ENCODE assay signal across 1 cellular context in genomic region chr2:180980185-180980942, GRCh38.
TF ChIP-seq lines count a peak whose summit lies in the region.

UBE2E3 (plus strand) TSS chr2:180980605; CDS start chr2:180982043, 1,438 bp downstream.

TF ChIP-seq in HepG2, 621 proteins besides CTCF, POLR2A, EP300 and RAD21 (continued from another document and continues in another):
- TF ChIP-seq, protein P1, sequence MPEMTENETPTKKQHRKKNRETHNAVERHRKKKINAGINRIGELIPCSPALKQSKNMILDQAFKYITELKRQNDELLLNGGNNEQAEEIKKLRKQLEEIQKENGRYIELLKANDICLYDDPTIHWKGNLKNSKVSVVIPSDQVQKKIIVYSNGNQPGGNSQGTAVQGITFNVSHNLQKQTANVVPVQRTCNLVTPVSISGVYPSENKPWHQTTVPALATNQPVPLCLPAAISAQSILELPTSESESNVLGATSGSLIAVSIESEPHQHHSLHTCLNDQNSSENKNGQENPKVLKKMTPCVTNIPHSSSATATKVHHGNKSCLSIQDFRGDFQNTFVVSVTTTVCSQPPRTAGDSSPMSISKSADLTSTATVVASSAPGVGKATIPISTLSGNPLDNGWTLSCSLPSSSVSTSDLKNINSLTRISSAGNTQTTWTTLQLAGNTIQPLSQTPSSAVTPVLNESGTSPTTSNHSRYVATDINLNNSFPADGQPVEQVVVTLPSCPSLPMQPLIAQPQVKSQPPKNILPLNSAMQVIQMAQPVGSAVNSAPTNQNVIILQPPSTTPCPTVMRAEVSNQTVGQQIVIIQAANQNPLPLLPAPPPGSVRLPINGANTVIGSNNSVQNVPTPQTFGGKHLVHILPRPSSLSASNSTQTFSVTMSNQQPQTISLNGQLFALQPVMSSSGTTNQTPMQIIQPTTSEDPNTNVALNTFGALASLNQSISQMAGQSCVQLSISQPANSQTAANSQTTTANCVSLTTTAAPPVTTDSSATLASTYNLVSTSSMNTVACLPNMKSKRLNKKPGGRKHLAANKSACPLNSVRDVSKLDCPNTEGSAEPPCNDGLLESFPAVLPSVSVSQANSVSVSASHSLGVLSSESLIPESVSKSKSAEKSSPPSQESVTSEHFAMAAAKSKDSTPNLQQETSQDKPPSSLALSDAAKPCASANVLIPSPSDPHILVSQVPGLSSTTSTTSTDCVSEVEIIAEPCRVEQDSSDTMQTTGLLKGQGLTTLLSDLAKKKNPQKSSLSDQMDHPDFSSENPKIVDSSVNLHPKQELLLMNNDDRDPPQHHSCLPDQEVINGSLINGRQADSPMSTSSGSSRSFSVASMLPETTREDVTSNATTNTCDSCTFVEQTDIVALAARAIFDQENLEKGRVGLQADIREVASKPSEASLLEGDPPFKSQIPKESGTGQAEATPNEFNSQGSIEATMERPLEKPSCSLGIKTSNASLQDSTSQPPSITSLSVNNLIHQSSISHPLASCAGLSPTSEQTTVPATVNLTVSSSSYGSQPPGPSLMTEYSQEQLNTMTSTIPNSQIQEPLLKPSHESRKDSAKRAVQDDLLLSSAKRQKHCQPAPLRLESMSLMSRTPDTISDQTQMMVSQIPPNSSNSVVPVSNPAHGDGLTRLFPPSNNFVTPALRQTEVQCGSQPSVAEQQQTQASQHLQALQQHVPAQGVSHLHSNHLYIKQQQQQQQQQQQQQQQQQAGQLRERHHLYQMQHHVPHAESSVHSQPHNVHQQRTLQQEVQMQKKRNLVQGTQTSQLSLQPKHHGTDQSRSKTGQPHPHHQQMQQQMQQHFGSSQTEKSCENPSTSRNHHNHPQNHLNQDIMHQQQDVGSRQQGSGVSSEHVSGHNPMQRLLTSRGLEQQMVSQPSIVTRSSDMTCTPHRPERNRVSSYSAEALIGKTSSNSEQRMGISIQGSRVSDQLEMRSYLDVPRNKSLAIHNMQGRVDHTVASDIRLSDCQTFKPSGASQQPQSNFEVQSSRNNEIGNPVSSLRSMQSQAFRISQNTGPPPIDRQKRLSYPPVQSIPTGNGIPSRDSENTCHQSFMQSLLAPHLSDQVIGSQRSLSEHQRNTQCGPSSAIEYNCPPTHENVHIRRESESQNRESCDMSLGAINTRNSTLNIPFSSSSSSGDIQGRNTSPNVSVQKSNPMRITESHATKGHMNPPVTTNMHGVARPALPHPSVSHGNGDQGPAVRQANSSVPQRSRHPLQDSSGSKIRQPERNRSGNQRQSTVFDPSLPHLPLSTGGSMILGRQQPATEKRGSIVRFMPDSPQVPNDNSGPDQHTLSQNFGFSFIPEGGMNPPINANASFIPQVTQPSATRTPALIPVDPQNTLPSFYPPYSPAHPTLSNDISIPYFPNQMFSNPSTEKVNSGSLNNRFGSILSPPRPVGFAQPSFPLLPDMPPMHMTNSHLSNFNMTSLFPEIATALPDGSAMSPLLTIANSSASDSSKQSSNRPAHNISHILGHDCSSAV (CRISPR knock-in tag; IDR thresholded peaks at IDR 0.05; ENCODE audit: borderline replicate concordance), result no peak
- no peak for TF ChIP-seq TBX3 (IDR thresholded peaks at IDR 0.05; ENCODE audit: borderline replicate concordance)
- TF ChIP-seq IKZF4 (CRISPR knock-in tag; IDR thresholded peaks at IDR 0.05; ENCODE audit: borderline replicate concordance, low read depth, not compliant biosample characterization), result no peak
- peak; percentile 75; the same call in 1 of the 2 replicates for TF ChIP-seq ZBTB8A (CRISPR knock-in tag; IDR thresholded peaks at IDR 0.05; ENCODE audit: borderline replicate concordance, low read depth)
- TF ChIP-seq MYPOP (CRISPR knock-in tag; IDR thresholded peaks at IDR 0.05), result no peak
- TF ChIP-seq HNF4G (IDR thresholded peaks at IDR 0.05; ENCODE audit: borderline replicate concordance, low read depth, low read length), result no peak
- no peak for TF ChIP-seq HNF4G (CRISPR knock-in tag; IDR thresholded peaks at IDR 0.05; ENCODE audit: borderline replicate concordance, low read depth)
- TF ChIP-seq, protein P2, sequence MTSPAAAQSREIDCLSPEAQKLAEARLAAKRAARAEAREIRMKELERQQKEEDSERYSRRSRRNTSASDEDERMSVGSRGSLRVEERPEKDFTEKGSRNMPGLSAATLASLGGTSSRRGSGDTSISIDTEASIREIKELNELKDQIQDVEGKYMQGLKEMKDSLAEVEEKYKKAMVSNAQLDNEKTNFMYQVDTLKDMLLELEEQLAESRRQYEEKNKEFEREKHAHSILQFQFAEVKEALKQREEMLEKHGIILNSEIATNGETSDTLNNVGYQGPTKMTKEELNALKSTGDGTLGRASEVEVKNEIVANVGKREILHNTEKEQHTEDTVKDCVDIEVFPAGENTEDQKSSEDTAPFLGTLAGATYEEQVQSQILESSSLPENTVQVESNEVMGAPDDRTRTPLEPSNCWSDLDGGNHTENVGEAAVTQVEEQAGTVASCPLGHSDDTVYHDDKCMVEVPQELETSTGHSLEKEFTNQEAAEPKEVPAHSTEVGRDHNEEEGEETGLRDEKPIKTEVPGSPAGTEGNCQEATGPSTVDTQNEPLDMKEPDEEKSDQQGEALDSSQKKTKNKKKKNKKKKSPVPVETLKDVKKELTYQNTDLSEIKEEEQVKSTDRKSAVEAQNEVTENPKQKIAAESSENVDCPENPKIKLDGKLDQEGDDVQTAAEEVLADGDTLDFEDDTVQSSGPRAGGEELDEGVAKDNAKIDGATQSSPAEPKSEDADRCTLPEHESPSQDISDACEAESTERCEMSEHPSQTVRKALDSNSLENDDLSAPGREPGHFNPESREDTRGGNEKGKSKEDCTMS (CRISPR knock-in tag; conservative IDR thresholded peaks at IDR 0.05), result no peak
- TF ChIP-seq MED8 (CRISPR knock-in tag; IDR thresholded peaks at IDR 0.05; ENCODE audit: insufficient replicate concordance), result no peak
- no peak for TF ChIP-seq EEA1 (CRISPR knock-in tag; IDR thresholded peaks at IDR 0.05; ENCODE audit: borderline replicate concordance)
- TF ChIP-seq ZNF615 (CRISPR knock-in tag; IDR thresholded peaks at IDR 0.05; ENCODE audit: borderline replicate concordance), result no peak
- no peak for TF ChIP-seq NR2F6 (IDR thresholded peaks at IDR 0.05)
- TF ChIP-seq NR2F6 (CRISPR knock-in tag; IDR thresholded peaks at IDR 0.05), result no peak
- TF ChIP-seq TEF (CRISPR knock-in tag; IDR thresholded peaks at IDR 0.05), result 0 out of 2 replicates have a peak, but pooled peaks have one; percentile 32
- no peak for TF ChIP-seq CBX1 (IDR thresholded peaks at IDR 0.05; ENCODE audit: low read depth)
- TF ChIP-seq ZNF572 (CRISPR knock-in tag; IDR thresholded peaks at IDR 0.05), result no peak
- peak; percentile 65 for TF ChIP-seq ZNF607 (CRISPR knock-in tag; IDR thresholded peaks at IDR 0.05; ENCODE audit: borderline replicate concordance)
- TF ChIP-seq ATF3 (CRISPR knock-in tag; IDR thresholded peaks at IDR 0.05), result no peak; the same call in 1 of the 2 replicates
- TF ChIP-seq NRL (CRISPR knock-in tag; IDR thresholded peaks at IDR 0.05; ENCODE audit: borderline replicate concordance), result no peak
- TF ChIP-seq, protein P3, sequence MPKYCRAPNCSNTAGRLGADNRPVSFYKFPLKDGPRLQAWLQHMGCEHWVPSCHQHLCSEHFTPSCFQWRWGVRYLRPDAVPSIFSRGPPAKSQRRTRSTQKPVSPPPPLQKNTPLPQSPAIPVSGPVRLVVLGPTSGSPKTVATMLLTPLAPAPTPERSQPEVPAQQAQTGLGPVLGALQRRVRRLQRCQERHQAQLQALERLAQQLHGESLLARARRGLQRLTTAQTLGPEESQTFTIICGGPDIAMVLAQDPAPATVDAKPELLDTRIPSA (CRISPR knock-in tag; IDR thresholded peaks at IDR 0.05; ENCODE audit: borderline replicate concordance), result no peak
- no peak for TF ChIP-seq ZNF605 (CRISPR knock-in tag; IDR thresholded peaks at IDR 0.05)
- TF ChIP-seq, protein P4, sequence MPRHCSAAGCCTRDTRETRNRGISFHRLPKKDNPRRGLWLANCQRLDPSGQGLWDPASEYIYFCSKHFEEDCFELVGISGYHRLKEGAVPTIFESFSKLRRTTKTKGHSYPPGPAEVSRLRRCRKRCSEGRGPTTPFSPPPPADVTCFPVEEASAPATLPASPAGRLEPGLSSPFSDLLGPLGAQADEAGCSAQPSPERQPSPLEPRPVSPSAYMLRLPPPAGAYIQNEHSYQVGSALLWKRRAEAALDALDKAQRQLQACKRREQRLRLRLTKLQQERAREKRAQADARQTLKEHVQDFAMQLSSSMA (CRISPR knock-in tag; IDR thresholded peaks at IDR 0.05), result 0 out of 2 replicates have a peak, but pooled peaks have one; percentile 73
- TF ChIP-seq DRAP1 (CRISPR knock-in tag; IDR thresholded peaks at IDR 0.05), result no peak
- no peak for TF ChIP-seq RBM22 (optimal IDR thresholded peaks at IDR 0.05; ENCODE audit: low read length)
- TF ChIP-seq HOXA9 (CRISPR knock-in tag; IDR thresholded peaks at IDR 0.05; ENCODE audit: borderline replicate concordance), result no peak
- no peak; the same call in 1 of the 2 replicates for TF ChIP-seq BHLHE40 (IDR thresholded peaks at IDR 0.05; ENCODE audit: low read length)
- TF ChIP-seq TCF7L2 (IDR thresholded peaks at IDR 0.05; ENCODE audit: low read depth, low read length), result no peak
- no peak for TF ChIP-seq RBM39 (IDR thresholded peaks at IDR 0.05; ENCODE audit: low read depth, low read length, poor library complexity, severe bottlenecking)
- no peak for TF ChIP-seq ZNF850 (CRISPR knock-in tag; conservative IDR thresholded peaks at IDR 0.05)
- no peak for TF ChIP-seq ZSCAN25 (CRISPR knock-in tag; IDR thresholded peaks at IDR 0.05)
- no peak for TF ChIP-seq ZNF382 (CRISPR knock-in tag; IDR thresholded peaks at IDR 0.05; ENCODE audit: borderline replicate concordance)
- TF ChIP-seq NFKBIZ (CRISPR knock-in tag; IDR thresholded peaks at IDR 0.05), result peak; percentile 28; the same call in 1 of the 2 replicates
- TF ChIP-seq FIP1L1 (IDR thresholded peaks at IDR 0.05; ENCODE audit: borderline replicate concordance, insufficient read depth, low read depth, low read length), result no peak
- TF ChIP-seq, protein P5, sequence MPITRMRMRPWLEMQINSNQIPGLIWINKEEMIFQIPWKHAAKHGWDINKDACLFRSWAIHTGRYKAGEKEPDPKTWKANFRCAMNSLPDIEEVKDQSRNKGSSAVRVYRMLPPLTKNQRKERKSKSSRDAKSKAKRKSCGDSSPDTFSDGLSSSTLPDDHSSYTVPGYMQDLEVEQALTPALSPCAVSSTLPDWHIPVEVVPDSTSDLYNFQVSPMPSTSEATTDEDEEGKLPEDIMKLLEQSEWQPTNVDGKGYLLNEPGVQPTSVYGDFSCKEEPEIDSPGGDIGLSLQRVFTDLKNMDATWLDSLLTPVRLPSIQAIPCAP (CRISPR knock-in tag; IDR thresholded peaks at IDR 0.05; ENCODE audit: low read depth), result no peak
- TF ChIP-seq DPF2 (CRISPR knock-in tag; IDR thresholded peaks at IDR 0.05; ENCODE audit: borderline replicate concordance, low read depth), result no peak
- peak; percentile 52; the same call in 1 of the 2 replicates for TF ChIP-seq ZNF788 (CRISPR knock-in tag; IDR thresholded peaks at IDR 0.05; ENCODE audit: borderline replicate concordance)
- TF ChIP-seq ZNF205 (CRISPR knock-in tag; IDR thresholded peaks at IDR 0.05), result 0 out of 2 replicates have a peak, but pooled peaks have one; percentile 54
- TF ChIP-seq, protein P6, sequence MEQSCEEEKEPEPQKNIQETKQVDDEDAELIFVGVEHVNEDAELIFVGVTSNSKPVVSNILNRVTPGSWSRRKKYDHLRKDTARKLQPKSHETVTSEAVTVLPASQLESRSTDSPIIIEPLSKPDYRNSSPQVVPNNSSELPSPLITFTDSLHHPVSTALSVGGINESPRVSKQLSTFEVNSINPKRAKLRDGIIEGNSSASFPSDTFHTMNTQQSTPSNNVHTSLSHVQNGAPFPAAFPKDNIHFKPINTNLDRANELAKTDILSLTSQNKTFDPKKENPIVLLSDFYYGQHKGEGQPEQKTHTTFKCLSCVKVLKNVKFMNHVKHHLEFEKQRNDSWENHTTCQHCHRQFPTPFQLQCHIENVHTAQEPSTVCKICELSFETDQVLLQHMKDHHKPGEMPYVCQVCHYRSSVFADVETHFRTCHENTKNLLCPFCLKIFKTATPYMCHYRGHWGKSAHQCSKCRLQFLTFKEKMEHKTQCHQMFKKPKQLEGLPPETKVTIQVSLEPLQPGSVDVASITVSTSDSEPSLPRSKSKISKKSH (CRISPR knock-in tag; IDR thresholded peaks at IDR 0.05; ENCODE audit: borderline replicate concordance), result no peak
- peak; percentile 8; the same call in 1 of the 2 replicates for TF ChIP-seq ZNF430 (CRISPR knock-in tag; IDR thresholded peaks at IDR 0.05)
- TF ChIP-seq ZNF674 (CRISPR knock-in tag; IDR thresholded peaks at IDR 0.05; ENCODE audit: low read depth), result no peak
- no peak for TF ChIP-seq KLF13 (CRISPR knock-in tag; IDR thresholded peaks at IDR 0.05)
- TF ChIP-seq ELF1 (CRISPR knock-in tag; IDR thresholded peaks at IDR 0.05), result no peak
- TF ChIP-seq HIC2 (CRISPR knock-in tag; IDR thresholded peaks at IDR 0.05; ENCODE audit: low read depth), result peak; percentile 59; the same call in 1 of the 2 replicates
